20 cellular contexts compared by ENCODE assay signal in the genomic region with DNA sequence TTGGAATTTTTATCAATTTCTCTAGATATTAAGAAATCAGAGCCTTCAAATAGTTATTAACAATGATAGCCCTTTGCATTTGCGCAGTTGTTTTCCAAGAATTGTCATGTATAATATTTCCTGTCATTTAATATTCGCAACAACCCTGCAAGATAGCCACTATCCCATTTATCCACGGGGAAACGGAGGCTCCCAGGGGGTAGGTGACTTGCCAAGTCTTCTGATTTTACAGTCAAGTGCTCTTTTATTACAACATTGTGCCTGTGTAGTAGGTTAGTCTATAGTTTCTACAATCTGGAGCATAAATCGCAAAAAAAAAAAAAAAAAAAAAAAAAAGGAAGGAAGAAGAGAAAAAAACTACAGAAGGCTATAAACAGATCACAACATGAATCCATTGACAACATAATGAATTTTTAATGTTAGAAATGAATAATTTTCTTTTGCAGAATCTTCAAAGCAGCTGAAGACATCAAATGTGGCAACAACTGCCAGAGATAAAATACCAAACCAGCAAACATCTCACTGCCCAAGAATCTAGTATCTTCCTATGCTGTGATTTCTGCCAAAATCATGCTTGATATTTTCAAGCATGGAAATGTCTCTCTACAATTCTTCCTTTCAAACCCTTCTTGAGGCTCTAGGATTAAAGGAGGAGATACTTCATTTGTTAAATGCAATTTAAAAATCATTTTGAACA.
DNase-seq lines count a peak whose midpoint lies in the region; ATAC-seq and TF ChIP-seq lines count a peak whose summit lies in the region.
"Had no signal": no experiment of that assay in that cellular context is flagged by ENCODE, and none has a peak within 500 bp of the region (broad histone marks: within the 10 kb centered on the region; RNA-seq: fewer than 3 reads in every experiment).

No MANE protein-coding gene starts in this region.

- CTCF ChIA-PET in MCF 10A (lab: Yijun Ruan, JAX): no interaction called here

- H3K27ac ChIP-seq in breast epithelium (no peak overlapping the region), epithelial cell of prostate (peak overlapping the region; percentile 94)
- H3K27ac ChIP-seq: gastroesophageal sphincter, VCaP had no signal

- no peaks in the 10 kb centered on the region for H3K4me1 ChIP-seq in breast epithelium

- no TSS peak for BruUV-seq in MCF 10A (replicated peaks; lab: Mats Ljungman, UMichigan)

- H3K27me3 ChIP-seq in breast epithelium: no peaks in the 10 kb centered on the region
- H3K27me3 ChIP-seq: gastroesophageal sphincter had no signal

- peaks cover 70% of the 10 kb centered on the region for H3K4me1 Mint-ChIP-seq in MCF 10A (ENCODE audit: insufficient read depth, unreplicated experiment)

- TF ChIP-seq POLR2A in breast epithelium (IDR thresholded peaks at IDR 0.05): no peak

- no peak overlapping the region for H3K4me3 Mint-ChIP-seq in MCF 10A (ENCODE audit: unreplicated experiment)
- H3K4me3 Mint-ChIP-seq: activated naive CD4-positive, alpha-beta T cell treated with anti-CD3 and anti-CD28 coated beads, Interleukin-2, amount 10 ng/mL, durations not matched to agents 7 days and 5 days; central memory CD8-positive, alpha-beta T cell had no signal

- TF ChIP-seq CTCF in MCF 10A (IDR thresholded peaks at IDR 0.05; ENCODE audit: unreplicated experiment) (no peak), breast epithelium (IDR thresholded peaks at IDR 0.05) (no peak)

- H3K36me3 ChIP-seq in breast epithelium: no peaks in the 10 kb centered on the region
- H3K36me3 ChIP-seq: gastroesophageal sphincter had no signal

- no peak overlapping the region for H3K4me3 ChIP-seq in breast epithelium
- H3K4me3 ChIP-seq: gastroesophageal sphincter, psoas muscle, skin epidermis had no signal

- intact Hi-C loops in MCF 10A (cut with micrococcal nuclease): loop anchor here (10.0 kb wide), 1 partner anchor 49 kb away; no protein-coding TSS in a partner anchor
- intact Hi-C loops in breast epithelium (cut with DNase I; ENCODE audit: low total_unique reads): no loop called here

- ATAC-seq in HG03460 (IDR thresholded peaks at IDR 0.05; ENCODE audit: unreplicated experiment): no peak
- ATAC-seq in HG03095 (IDR thresholded peaks at IDR 0.05; ENCODE audit: unreplicated experiment): no peak
- ATAC-seq: gastroesophageal sphincter, psoas muscle had no signal

- H3K9me3 Mint-ChIP-seq in MCF 10A (ENCODE audit: unreplicated experiment): no peaks in the 10 kb centered on the region
- H3K9me3 Mint-ChIP-seq: activated naive CD4-positive, alpha-beta T cell treated with anti-CD3 and anti-CD28 coated beads, Interleukin-2, amount 10 ng/mL, durations not matched to agents 7 days and 5 days; central memory CD8-positive, alpha-beta T cell had no signal

- H3K27ac Mint-ChIP-seq in MCF 10A (ENCODE audit: low read depth, unreplicated experiment): peak overlapping the region; percentile 71
- H3K27ac Mint-ChIP-seq: activated naive CD4-positive, alpha-beta T cell treated with anti-CD3 and anti-CD28 coated beads, Interleukin-2, amount 10 ng/mL, durations not matched to agents 7 days and 5 days had no signal

- DNase-seq in MCF 10A (ENCODE audit: unreplicated experiment) (no peak), breast epithelium (ENCODE audit: low spot score in 2 of 2) (no peak), NCI-H2171 (lab: John Stamatoyannopoulos, UW) (peak; percentile 7), epithelial cell of prostate (ENCODE audit: low read depth, low spot score) (no peak), D341Med (ENCODE audit: low spot score) (no peak)
- DNase-seq: activated CD4-positive, alpha-beta T cell treated with anti-CD3 and anti-CD28 coated beads, Interleukin-2, amount 50 U/mL, for 48 hours; activated naive CD4-positive, alpha-beta T cell treated with anti-CD3 and anti-CD28 coated beads, Interleukin-2, amount 10 ng/mL, durations not matched to agents 7 days and 5 days; anterior cingulate cortex; DND-41; NCI-H1436; NCI-H526; psoas muscle; Right ventricle myocardium superior; stimulated activated naive CD4-positive, alpha-beta T cell treated with Interleukin-2 at 50 U/mL for 16 hours had no signal

- peaks cover 31% of the 10 kb centered on the region for H3K36me3 Mint-ChIP-seq in MCF 10A (ENCODE audit: insufficient read depth, unreplicated experiment)
- H3K36me3 Mint-ChIP-seq: activated naive CD4-positive, alpha-beta T cell treated with anti-CD3 and anti-CD28 coated beads, Interleukin-2, amount 10 ng/mL, durations not matched to agents 7 days and 5 days had no signal

- POLR2A ChIA-PET in MCF 10A (lab: Yijun Ruan, JAX): interaction anchor here (0.8 to 5.2 kb wide), 9 partner anchors 10 to 148 kb away, joined by 3 to 79 read pairs (median 6); a partner anchor contains a TSS

- no peaks in the 10 kb centered on the region for H3K9me3 ChIP-seq in breast epithelium
- H3K9me3 ChIP-seq: gastroesophageal sphincter, psoas muscle had no signal

- H3K27me3 Mint-ChIP-seq in MCF 10A (ENCODE audit: insufficient read depth, unreplicated experiment): no peaks in the 10 kb centered on the region
- H3K27me3 Mint-ChIP-seq: central memory CD8-positive, alpha-beta T cell had no signal
